In genomic region chr1:27966402-27967105, GRCh38 we compare ENCODE assay signal across 19 cellular contexts. TPM values are rescaled to one million over a fixed set of nuclear protein-coding genes. Genes with fewer than 3 reads are reported as not detected.
A peak's percentile ranks its signal among the peaks of the same experiment; 100 is the strongest.
DNase-seq lines count a peak whose midpoint lies in the region; ATAC-seq and TF ChIP-seq lines count a peak whose summit lies in the region.
"Had no signal": no experiment of that assay in that cellular context is flagged by ENCODE, and none has a peak within 500 bp of the region (broad histone marks: within the 10 kb centered on the region; RNA-seq: fewer than 3 reads in every experiment).

No MANE protein-coding gene starts in this region.

- no peak overlapping the region for H2AFZ ChIP-seq in trophoblast cell (ENCODE audit: insufficient read depth, low read length, poor library complexity)
- no peak overlapping the region for H2AFZ ChIP-seq in mesenchymal stem cell (ENCODE audit: low read depth, low read length)

- H3K79me2 ChIP-seq in trophoblast cell (ENCODE audit: control insufficient read depth, insufficient read depth, low read length, poor library complexity) = no peaks in the 10 kb centered on the region

- H4K91ac ChIP-seq in trophoblast cell (ENCODE audit: low read depth, low read length) (no peak overlapping the region), mesenchymal stem cell (ENCODE audit: low read length) (no peak overlapping the region)

- H2BK120ac ChIP-seq in trophoblast cell (ENCODE audit: insufficient read depth, low read length, poor library complexity) = no peak overlapping the region
- no peak overlapping the region for H2BK120ac ChIP-seq in mesenchymal stem cell (ENCODE audit: low read depth, low read length)

- H3K9ac ChIP-seq in endodermal cell (ENCODE audit: extremely low read depth, low read length, poor library complexity, severe bottlenecking) (no peak overlapping the region), trophoblast cell (ENCODE audit: low read length) (no peak overlapping the region), mesenchymal stem cell (ENCODE audit: low read length) (no peak overlapping the region)

- H3K36me3 Mint-ChIP-seq in endodermal cell (ENCODE audit: low read depth) = peaks cover 44% of the 10 kb centered on the region

- H3K14ac ChIP-seq in trophoblast cell (ENCODE audit: low read length) (no peak overlapping the region), mesenchymal stem cell (ENCODE audit: low read length in 2 of 2) (no peak overlapping the region)

- no peak for TF ChIP-seq CTCF in endodermal cell (conservative IDR thresholded peaks at IDR 0.05)
- no peak for TF ChIP-seq CTCF in vagina (IDR thresholded peaks at IDR 0.05)

- H3K4me1 ChIP-seq in endodermal cell (ENCODE audit: control insufficient read depth, insufficient read depth, low read length) = no peaks in the 10 kb centered on the region
- H3K4me1 ChIP-seq in trophoblast cell (ENCODE audit: control insufficient read depth in 1 of 2, insufficient read depth in 2 of 2, low read length in 2 of 2) = peaks cover 3 to 11% of the 10 kb centered on the region in 2 experiments
- H3K4me1 ChIP-seq in mesenchymal stem cell (ENCODE audit: control insufficient read depth, insufficient read depth, low read depth, low read length) = peaks cover 13% of the 10 kb centered on the region
- H3K4me1 ChIP-seq in vagina = peaks cover 16% of the 10 kb centered on the region

- H2BK5ac ChIP-seq in trophoblast cell (ENCODE audit: low read depth, low read length, poor library complexity) (no peak overlapping the region), mesenchymal stem cell (ENCODE audit: low read depth, low read length, poor library complexity, severe bottlenecking) (no peak overlapping the region)

- ATAC-seq in HG02798 (IDR thresholded peaks at IDR 0.05; ENCODE audit: poor library complexity, unreplicated experiment) = no peak
- ATAC-seq: GM12878; naive thymus-derived CD4-positive, alpha-beta T cell; Right ventricle myocardium inferior had no signal

- H2AK5ac ChIP-seq in trophoblast cell (ENCODE audit: low read length) (no peak overlapping the region), mesenchymal stem cell (ENCODE audit: low read length, severe bottlenecking) (no peak overlapping the region)

- no peak overlapping the region for H3K4me3 Mint-ChIP-seq in endodermal cell
- H3K4me3 Mint-ChIP-seq: activated naive CD4-positive, alpha-beta T cell treated with anti-CD3 and anti-CD28 coated beads, Interleukin-2, amount 10 ng/mL, durations not matched to agents 7 days and 5 days; H9; naive thymus-derived CD4-positive, alpha-beta T cell; T-helper 1 cell treated with Interleukin-12 subunit alpha and Interleukin-12 subunit beta and Interleukin-4 antibody, amounts not matched to agents 30 μg/mL and 1 μg/mL, for 36 hours had no signal

- H3K9me3 Mint-ChIP-seq in endodermal cell = no peaks in the 10 kb centered on the region
- H3K9me3 Mint-ChIP-seq: activated naive CD4-positive, alpha-beta T cell treated with anti-CD3 and anti-CD28 coated beads, Interleukin-2, amount 10 ng/mL, durations not matched to agents 7 days and 5 days; H9; naive thymus-derived CD4-positive, alpha-beta T cell; T-helper 1 cell treated with Interleukin-12 subunit alpha and Interleukin-12 subunit beta and Interleukin-4 antibody, amounts not matched to agents 30 μg/mL and 1 μg/mL, for 36 hours had no signal

- H3K27me3 ChIP-seq in endodermal cell (ENCODE audit: control insufficient read depth, insufficient read depth, low read length, poor library complexity, severe bottlenecking) = no peaks in the 10 kb centered on the region
- H3K27me3 ChIP-seq in trophoblast cell (ENCODE audit: insufficient read depth, low read length) = no peaks in the 10 kb centered on the region
- no peaks in the 10 kb centered on the region for H3K27me3 ChIP-seq in mesenchymal stem cell (ENCODE audit: control insufficient read depth in 1 of 2, insufficient read depth in 1 of 2, low read length in 2 of 2)
- H3K27me3 ChIP-seq in vagina = no peaks in the 10 kb centered on the region
- H3K27me3 ChIP-seq: suprapubic skin had no signal

- H3K27ac Mint-ChIP-seq in endodermal cell = peak overlapping the region; percentile 78
- H3K27ac Mint-ChIP-seq: T-helper 1 cell treated with Interleukin-12 subunit alpha and Interleukin-12 subunit beta and Interleukin-4 antibody, amounts not matched to agents 30 μg/mL and 1 μg/mL, for 36 hours had no signal

- H3K4ac ChIP-seq in trophoblast cell (ENCODE audit: low read depth, low read length) (no peak overlapping the region), mesenchymal stem cell (ENCODE audit: low read depth in 1 of 2, low read length in 2 of 2) (no peak overlapping the region)

- no peak overlapping the region for H3K18ac ChIP-seq in trophoblast cell (ENCODE audit: low read length)
- H3K18ac ChIP-seq in mesenchymal stem cell (ENCODE audit: low read depth in 1 of 2, low read length in 2 of 2) = no peak overlapping the region

- WGBS in endodermal cell (ENCODE audit: insufficient coverage in 1 of 2, insufficient read length in 1 of 2), 2 experiments = 94 to 95% methylated on average over 18 to 24 of the region's 24 CpGs
- no CpG with 5 or more reads among the region's 24 CpGs for WGBS in trophoblast cell (ENCODE audit: extremely low coverage, insufficient coverage, insufficient read length)
- WGBS in mesenchymal stem cell = 95% methylated on average over 24 of the region's 24 CpGs

- H4K12ac ChIP-seq in trophoblast cell (ENCODE audit: low read depth, low read length) = no peak overlapping the region

- no peak overlapping the region for H4K8ac ChIP-seq in trophoblast cell (ENCODE audit: low read depth, low read length)
- H4K8ac ChIP-seq in mesenchymal stem cell (ENCODE audit: low read length) = no peak overlapping the region

- H3K23ac ChIP-seq in trophoblast cell (ENCODE audit: low read length) (no peak overlapping the region), mesenchymal stem cell (ENCODE audit: low read length in 2 of 2) (no peak overlapping the region)

- no peak overlapping the region for H3K4me2 ChIP-seq in trophoblast cell (ENCODE audit: low read length)
- no peak overlapping the region for H3K4me2 ChIP-seq in mesenchymal stem cell (ENCODE audit: low read length, poor library complexity, severe bottlenecking)

- peaks cover 30% of the 10 kb centered on the region for H3K36me3 ChIP-seq in endodermal cell (ENCODE audit: control insufficient read depth, insufficient read depth, low read length)
- peaks cover 12 to 26% of the 10 kb centered on the region in 2 experiments for H3K36me3 ChIP-seq in trophoblast cell (ENCODE audit: control insufficient read depth in 1 of 2, insufficient read depth in 2 of 2, low read length in 2 of 2)
- H3K36me3 ChIP-seq in mesenchymal stem cell (ENCODE audit: control insufficient read depth in 1 of 2, insufficient read depth in 2 of 2, low read depth in 1 of 2, low read length in 2 of 2) = peaks cover 44 to 52% of the 10 kb centered on the region in 2 experiments
- H3K36me3 ChIP-seq in vagina = peaks cover 0 to 15% of the 10 kb centered on the region in 2 donors

- H3K4me1 Mint-ChIP-seq in endodermal cell = peaks cover 8% of the 10 kb centered on the region

- DNase-seq in ELR (ENCODE audit: low read depth) (peak; percentile 29), HT1080 (ENCODE audit: low read depth) (peak; percentile 31), endodermal cell (peak; percentile 68), trophoblast cell (peak; percentile 84 to 85), mesenchymal stem cell (no peak), vagina (ENCODE audit: extremely low spot score in 2 of 2) (no peak)
- DNase-seq: activated CD4-positive, CD25-positive, alpha-beta regulatory T cell; activated naive CD4-positive, alpha-beta T cell treated with anti-CD3 and anti-CD28 coated beads, Interleukin-2, amount 10 ng/mL, durations not matched to agents 7 days and 5 days; H9; hippocampal formation; IMR-90; left ventricle myocardium inferior; naive thymus-derived CD4-positive, alpha-beta T cell; NCI-H1417 had no signal

- H3K27ac ChIP-seq in endodermal cell (ENCODE audit: low read depth, low read length) (no peak overlapping the region), trophoblast cell (ENCODE audit: low read depth, low read length) (no peak overlapping the region), mesenchymal stem cell (ENCODE audit: low read length, poor library complexity, severe bottlenecking) (no peak overlapping the region), vagina (no peak overlapping the region)
- H3K27ac ChIP-seq: left ventricle myocardium inferior, suprapubic skin had no signal

- TF ChIP-seq POLR2A in vagina (IDR thresholded peaks at IDR 0.05) = no peak

- intact Hi-C loops in vagina (cut with DNase I) = no loop called here

- no peaks in the 10 kb centered on the region for H3K79me1 ChIP-seq in trophoblast cell (ENCODE audit: low read length)
- H3K79me1 ChIP-seq in mesenchymal stem cell (replicated peaks; ENCODE audit: low read length, poor library complexity, severe bottlenecking) = peaks cover 18% of the 10 kb centered on the region

- H2BK12ac ChIP-seq in trophoblast cell (ENCODE audit: low read length) = no peak overlapping the region
- H2BK12ac ChIP-seq in mesenchymal stem cell (ENCODE audit: low read length in 2 of 2) = peak overlapping the region in 1 of 2 experiments; percentile 6

- H3K9me3 ChIP-seq in endodermal cell (ENCODE audit: control insufficient read depth, low read length) (no peaks in the 10 kb centered on the region), trophoblast cell (ENCODE audit: insufficient read depth, low read depth, low read length) (peaks cover 3% of the 10 kb centered on the region), mesenchymal stem cell (ENCODE audit: control insufficient read depth, low read length) (no peaks in the 10 kb centered on the region), vagina (no peaks in the 10 kb centered on the region)
- H3K9me3 ChIP-seq: left ventricle myocardium inferior, suprapubic skin had no signal

- no peak overlapping the region for H2BK15ac ChIP-seq in mesenchymal stem cell (ENCODE audit: low read depth, poor library complexity, severe bottlenecking)

- no peaks in the 10 kb centered on the region for H3K27me3 Mint-ChIP-seq in endodermal cell (ENCODE audit: insufficient read depth)
- H3K27me3 Mint-ChIP-seq: activated naive CD4-positive, alpha-beta T cell treated with anti-CD3 and anti-CD28 coated beads, Interleukin-2, amount 10 ng/mL, durations not matched to agents 7 days and 5 days; naive thymus-derived CD4-positive, alpha-beta T cell had no signal

- H3K4me3 ChIP-seq in endodermal cell (ENCODE audit: low read length) (no peak overlapping the region), trophoblast cell (ENCODE audit: low read depth, low read length) (no peak overlapping the region), mesenchymal stem cell (ENCODE audit: insufficient read depth in 1 of 2, low read depth in 1 of 2, low read length in 2 of 2) (no peak overlapping the region), vagina (no peak overlapping the region)
- H3K4me3 ChIP-seq: GM12878, left ventricle myocardium inferior, suprapubic skin had no signal

RNA-seq across cellular contexts. Expression of gene XKR8, which starts 6.8 kb away (rescaled TPM):
- total RNA-seq in HT1080 (2014; rRNA removed; shearing (Covaris generic)) = 5.5 and 9.4 TPM in 2 replicates
- polyA plus RNA-seq in HT1080 (2015; cell fraction: cytosol; rRNA removed) = 13.7 and 13.9 TPM in 2 replicates
- polyA plus RNA-seq in HT1080 (2015; cell fraction: nucleus; rRNA removed) = 8.6 and 11.4 TPM in 2 replicates
- 10 to 100 TPM; 17.5 to 17.7 TPM for total RNA-seq in endodermal cell
- polyA plus RNA-seq in endodermal cell (2013, experiment 1 of 2) = 11.0 TPM
- polyA plus RNA-seq in endodermal cell (2013, experiment 2 of 2) = 10.3 TPM
- polyA plus RNA-seq in trophoblast cell (2013) = 9.3 and 10.2 TPM in 2 replicates
- 12.0 TPM for polyA plus RNA-seq in mesenchymal stem cell (2013, experiment 1 of 2)
- 12.6 TPM for polyA plus RNA-seq in mesenchymal stem cell (2013, experiment 2 of 2)
- 7.4 TPM for total RNA-seq in vagina

RNA-seq across cellular contexts. Expression of gene SMPDL3B, which starts 31.8 kb away (rescaled TPM):
- total RNA-seq in HT1080 (2014; rRNA removed; shearing (Covaris generic)) = 0.34 and 0.60 TPM in 2 replicates
- 0.62 and 0.77 TPM in 2 replicates for polyA plus RNA-seq in HT1080 (2015; cell fraction: cytosol; rRNA removed)
- polyA plus RNA-seq in HT1080 (2015; cell fraction: nucleus; rRNA removed) = 1.3 and 1.4 TPM in 2 replicates
- total RNA-seq in endodermal cell = 10 to 100 TPM; 10.1 to 11.8 TPM
- 4.8 TPM for polyA plus RNA-seq in endodermal cell (2013, experiment 1 of 2)
- polyA plus RNA-seq in endodermal cell (2013, experiment 2 of 2) = 2.7 TPM
- 39.9 and 46.1 TPM in 2 replicates for polyA plus RNA-seq in trophoblast cell (2013)
- 0.08 TPM for polyA plus RNA-seq in mesenchymal stem cell (2013, experiment 1 of 2)
- polyA plus RNA-seq in mesenchymal stem cell (2013, experiment 2 of 2) = 0.04 TPM
- total RNA-seq in vagina = 2.0 TPM
- total RNA-seq: IMR-90, left ventricle myocardium inferior, Right ventricle myocardium inferior had no signal
- polyA plus RNA-seq: IMR-90; naive thymus-derived CD4-positive, alpha-beta T cell had no signal

RNA-seq across cellular contexts. Expression of gene RPA2, which starts 52.2 kb away (rescaled TPM):
- 85.5 and 109 TPM in 2 replicates for total RNA-seq in HT1080 (2014; rRNA removed; shearing (Covaris generic))
- polyA plus RNA-seq in HT1080 (2015; cell fraction: cytosol; rRNA removed) = 61.6 and 68.9 TPM in 2 replicates
- 43.8 and 45.0 TPM in 2 replicates for polyA plus RNA-seq in HT1080 (2015; cell fraction: nucleus; rRNA removed)
- total RNA-seq in endodermal cell (10 to 100 TPM; 43.5 to 60.0 TPM), vagina (10.8 TPM)
- polyA plus RNA-seq in endodermal cell (2013, experiment 1 of 2) = 63.8 TPM
- polyA plus RNA-seq in endodermal cell (2013, experiment 2 of 2) = 61.1 TPM
- 20.4 and 22.4 TPM in 2 replicates for polyA plus RNA-seq in trophoblast cell (2013)
- polyA plus RNA-seq in mesenchymal stem cell (2013, experiment 1 of 2) = 14.3 TPM
- polyA plus RNA-seq in mesenchymal stem cell (2013, experiment 2 of 2) = 14.6 TPM

Comparison
In these comparisons a context has a peak if more than half of its experiments do, and no peak if none do; other contexts are left out.
1. DNase-seq: peak in ELR (single experiment), HT1080 (single experiment), endodermal cell (single experiment) and trophoblast cell (2 of 2); none in mesenchymal stem cell (single experiment) and vagina (0 of 2).